Comparison of ENCODE assay signal across 8 cellular contexts in genomic region chr18:33210575-33211189, GRCh38.
DNase-seq lines count a peak whose midpoint lies in the region; ATAC-seq and TF ChIP-seq lines count a peak whose summit lies in the region.

No MANE protein-coding gene starts in this region.

- H3K27me3 ChIP-seq in WERI-Rb-1 (ENCODE audit: insufficient read depth, low read depth, severe bottlenecking), result no peaks in the 10 kb centered on the region

- peak; percentile 57 for TF ChIP-seq CTCF in WERI-Rb-1 (IDR thresholded peaks at IDR 0.05; ENCODE audit: low read depth, low read length)

- H3K36me3 ChIP-seq in WERI-Rb-1, result no peaks in the 10 kb centered on the region

- no peak overlapping the region for H3K27ac ChIP-seq in WERI-Rb-1

- ATAC-seq in GM21381 (IDR thresholded peaks at IDR 0.05; ENCODE audit: unreplicated experiment), result peak; percentile 52
- ATAC-seq in GM21526 (IDR thresholded peaks at IDR 0.05; ENCODE audit: low FRiP score, unreplicated experiment), result no peak

- no peaks in the 10 kb centered on the region for H3K9me3 ChIP-seq in WERI-Rb-1 (ENCODE audit: severe bottlenecking)

- H3K4me3 ChIP-seq in WERI-Rb-1 (ENCODE audit: low read depth, low read length), result no peak overlapping the region

- peak; percentile 1 for DNase-seq in AG08395 (ENCODE audit: low spot score)
- peak; percentile 54 for DNase-seq in NCI-H2029 (lab: John Stamatoyannopoulos, UW)
- peak; percentile 9 for DNase-seq in WERI-Rb-1
- peak; percentile 62 for DNase-seq in left kidney (ENCODE audit: low read depth, low spot score)
- DNase-seq in stimulated activated CD4-positive, alpha-beta T cell treated with anti-CD3 and anti-CD28 coated beads, Interleukin-12 subunit alpha, Interleukin-12 subunit beta, amount 100 ng/mL, for 4 hours, result no peak
- no peak for DNase-seq in mucosa of gallbladder (ENCODE audit: low spot score)

Comparison
In these comparisons a context has a peak if more than half of its experiments do, and no peak if none do; other contexts are left out.
1. DNase-seq: peak in AG08395 (single experiment), NCI-H2029 (single experiment), WERI-Rb-1 (single experiment) and left kidney (single experiment); none in stimulated activated CD4-positive, alpha-beta T cell treated with anti-CD3 and anti-CD28 coated beads, Interleukin-12 subunit alpha, Interleukin-12 subunit beta, amount 100 ng/mL, for 4 hours (single experiment) and mucosa of gallbladder (single experiment).